ENCODE assay signal across 11 cellular contexts in the genomic region with DNA sequence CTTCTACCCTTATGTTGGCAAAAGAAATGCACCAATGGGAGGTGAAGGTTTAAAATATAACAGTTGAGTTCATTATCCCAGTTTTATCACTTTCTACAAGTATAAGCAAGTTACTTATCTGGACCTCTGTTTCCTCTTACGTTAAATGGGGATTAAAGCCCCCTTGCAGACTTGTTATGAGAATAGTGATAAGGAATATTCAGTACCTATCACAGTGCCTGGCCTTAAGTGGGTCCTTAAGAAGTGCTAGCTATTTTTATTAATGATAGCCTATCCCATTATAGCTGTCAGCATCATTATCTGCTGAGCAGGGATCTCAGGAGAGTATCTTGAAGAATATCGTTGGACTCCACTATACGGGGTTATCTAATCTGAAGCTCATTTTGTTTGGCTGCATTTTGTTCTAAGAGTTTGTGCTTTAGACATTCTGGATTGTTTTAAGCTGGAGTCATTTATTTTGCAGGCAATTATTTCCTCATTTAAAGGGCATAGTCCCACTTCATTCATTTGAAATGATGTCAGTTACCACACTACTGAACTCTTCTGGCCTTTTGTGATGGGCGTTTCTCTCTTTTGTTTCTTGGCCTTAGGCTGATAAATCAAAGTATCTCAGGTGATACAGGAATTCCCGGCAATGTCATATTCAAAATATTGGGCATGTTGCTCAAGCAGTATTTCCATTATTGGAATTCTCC. TPM values are rescaled to one million over a fixed set of nuclear protein-coding genes. Genes with fewer than 3 reads are reported as not detected.
DNase-seq lines count a peak whose midpoint lies in the region; ATAC-seq and TF ChIP-seq lines count a peak whose summit lies in the region.
"Had no signal": no experiment of that assay in that cellular context is flagged by ENCODE, and none has a peak within 500 bp of the region (broad histone marks: within the 10 kb centered on the region; RNA-seq: fewer than 3 reads in every experiment).

No MANE protein-coding gene starts in this region.

- POLR2A ChIA-PET in T-cell (lab: Charles Lee) = interaction anchor here (0.6 to 2.9 kb wide), 5 partner anchors 10 to 26 kb away, joined by 4 to 17 read pairs (median 5); no protein-coding TSS in a partner anchor

- TF ChIP-seq EP300 in neural cell (conservative IDR thresholded peaks at IDR 0.05; ENCODE audit: poor library complexity, severe bottlenecking) = peak; percentile 49

- H3K9me3 Mint-ChIP-seq in T-cell = no peaks in the 10 kb centered on the region

- H3K36me3 ChIP-seq in neural cell (ENCODE audit: insufficient read depth, low read length) = no peaks in the 10 kb centered on the region

- peaks cover 42% of the 10 kb centered on the region for H3K79me2 ChIP-seq in neural cell (replicated peaks; ENCODE audit: insufficient read depth, low read length)

- TF ChIP-seq RAD21 in neural cell (conservative IDR thresholded peaks at IDR 0.05) = no peak

- H3K27me3 ChIP-seq in neural cell (ENCODE audit: insufficient read depth, low read depth, low read length) = no peaks in the 10 kb centered on the region

- no peaks in the 10 kb centered on the region for H3F3A ChIP-seq in neural cell (ENCODE audit: insufficient read depth, low read length, poor library complexity, severe bottlenecking)

- H3K4me1 Mint-ChIP-seq in T-cell = peaks cover 71 to 72% (median 71%) of the 10 kb centered on the region in 3 donors

- peaks cover 23% of the 10 kb centered on the region for H3K36me3 Mint-ChIP-seq in T-cell

- peak overlapping the region; percentile 13 to 66 for H3K27ac Mint-ChIP-seq in T-cell

- TF ChIP-seq CTCF in fibroblast of pulmonary artery (IDR thresholded peaks at IDR 0.05; ENCODE audit: low read length, missing control alignments) (no peak), neural cell (IDR thresholded peaks at IDR 0.05; ENCODE audit: poor library complexity, severe bottlenecking) (no peak)

- H3K27ac ChIP-seq in neural cell (ENCODE audit: low read length) = peak overlapping the region; percentile 66

- H3K9ac ChIP-seq in neural cell (ENCODE audit: low read length) = no peak overlapping the region

- no peak overlapping the region for H3K4me3 ChIP-seq in fibroblast of pulmonary artery (replicated peaks; ENCODE audit: low read depth, low read length)
- H3K4me3 ChIP-seq in neural cell (ENCODE audit: low read length) = peak overlapping the region; percentile 36

- H3K4me3 Mint-ChIP-seq in T-cell = no peak overlapping the region

- no peak overlapping the region for H2AFZ ChIP-seq in neural cell (ENCODE audit: low read depth, low read length)

- H4K20me1 ChIP-seq in neural cell (ENCODE audit: insufficient read depth) = no peaks in the 10 kb centered on the region

- DNase-seq in EL (peak; percentile 79), T-cell (no peak), fibroblast of pulmonary artery (ENCODE audit: low read depth) (peak; percentile 76), foreskin melanocyte (no peak), UCSD-AML1 (lab: John Stamatoyannopoulos, UW; ENCODE audit: unreplicated experiment) (no peak)
- DNase-seq: central memory CD4-positive, alpha-beta T cell; NCI-H1436 treated with DMSO at 0.1 percent for 48 hours; stimulated activated CD4-positive, alpha-beta T cell treated with anti-CD3 and anti-CD28 coated beads, Interleukin-4, amount 100 ng/mL, for 1 hour had no signal

- no peaks in the 10 kb centered on the region for H3K9me3 ChIP-seq in neural cell (ENCODE audit: low read length)

- H3K4me2 ChIP-seq in neural cell (ENCODE audit: low read length) = peak overlapping the region; percentile 31

- no peaks in the 10 kb centered on the region for H3K27me3 Mint-ChIP-seq in T-cell

- ATAC-seq in T-cell (replicated peaks in 1 of 4) (no peak), GM18907 (IDR thresholded peaks at IDR 0.05; ENCODE audit: unreplicated experiment) (no peak), GM19452 (IDR thresholded peaks at IDR 0.05; ENCODE audit: unreplicated experiment) (no peak)

- CTCF ChIA-PET in T-cell (lab: Charles Lee) = interaction anchor here (1.2 to 1.9 kb wide), 4 partner anchors 12 to 27 kb away, joined by 3 to 5 read pairs (median 4); no protein-coding TSS in a partner anchor

- no peaks in the 10 kb centered on the region for H3K9me2 ChIP-seq in neural cell (ENCODE audit: insufficient read depth, low read length)

TF ChIP-seq in neural cell, 6 proteins besides CTCF, POLR2A, EP300 and RAD21:
- peak; percentile 78 for TF ChIP-seq POLR2AphosphoS5 (IDR thresholded peaks at IDR 0.05)
- TF ChIP-seq TAF1 (IDR thresholded peaks at IDR 0.05; ENCODE audit: low read depth) = no peak

RNA-seq across cellular contexts. Expression of gene RAB8B, which starts 28.9 kb away (rescaled TPM):
- total RNA-seq in T-cell = 10 to 100 TPM; 52.2 to 66.7 (median 55.7) TPM
- 68.3 and 87.1 TPM in 2 replicates for polyA plus RNA-seq in neural cell
- 126 and 146 TPM in 2 replicates for polyA minus RNA-seq in neural cell

RNA-seq across cellular contexts. Expression of gene APH1B, which starts 59.1 kb away (rescaled TPM):
- total RNA-seq in T-cell = 10 to 100 TPM; 17.0 to 27.4 (median 20.9) TPM
- 13.2 and 14.6 TPM in 2 replicates for polyA plus RNA-seq in neural cell
- polyA minus RNA-seq in neural cell = 15.5 and 17.3 TPM in 2 replicates

Comparison
In these comparisons a context has a peak if more than half of its experiments do, and no peak if none do; other contexts are left out.
1. DNase-seq: peak in EL (single experiment) and fibroblast of pulmonary artery (single experiment); none in T-cell (0 of 34), foreskin melanocyte (single experiment) and UCSD-AML1 (single experiment).